Comparison of ENCODE assay signal across 14 cellular contexts in the genomic region with DNA sequence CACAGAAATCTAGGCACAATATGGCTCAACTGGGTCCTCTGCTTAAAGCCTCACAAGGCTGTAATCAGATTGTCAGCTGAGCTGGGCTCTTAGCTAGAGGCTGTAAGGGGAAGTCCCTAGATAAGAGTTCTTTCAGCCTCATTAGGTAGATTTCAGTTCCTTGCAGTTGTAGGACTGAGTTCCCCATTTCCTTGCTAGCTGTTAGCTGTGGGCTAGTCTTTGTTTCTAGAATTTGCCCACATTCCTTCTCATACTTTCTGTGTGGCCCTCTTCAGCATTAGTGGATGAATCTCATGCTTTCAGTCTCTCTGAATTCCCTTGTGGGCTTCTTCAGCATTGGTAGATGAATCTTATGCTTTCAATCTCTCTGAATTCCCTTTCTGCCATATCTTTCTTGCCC.
DNase-seq lines count a peak whose midpoint lies in the region; ATAC-seq, FAIRE-seq and TF ChIP-seq lines count a peak whose summit lies in the region.
"Had no signal": no experiment of that assay in that cellular context is flagged by ENCODE, and none has a peak within 500 bp of the region (broad histone marks: within the 10 kb centered on the region; RNA-seq: fewer than 3 reads in every experiment).

No MANE protein-coding gene starts in this region.

- TF ChIP-seq CTCF in OCI-LY3 (IDR thresholded peaks at IDR 0.05; ENCODE audit: low read depth, low read length), result no peak

- H3K4me3 Mint-ChIP-seq in activated naive CD8-positive, alpha-beta T cell treated with anti-CD3 and anti-CD28 coated beads, Interleukin-2, amount 50 U/mL, for 24 hours, result no peak overlapping the region
- no peak overlapping the region for H3K4me3 Mint-ChIP-seq in activated naive CD4-positive, alpha-beta T cell treated with anti-CD3 and anti-CD28 coated beads, Interleukin-2, amount 10 ng/mL, durations not matched to agents 7 days and 5 days
- H3K4me3 Mint-ChIP-seq: T-helper 1 cell treated with Interleukin-12 subunit alpha and Interleukin-12 subunit beta and Interleukin-4 antibody, amounts not matched to agents 30 μg/mL and 1 μg/mL, for 36 hours had no signal

- H3K27me3 ChIP-seq in OCI-LY3 (ENCODE audit: low read depth, low read length), result no peaks in the 10 kb centered on the region
- H3K27me3 ChIP-seq: BLaER1 treated with 17β-estradiol and CSF1 and Interleukin-3, amounts not matched to agents 10 nM and 100 nM; foreskin keratinocyte had no signal

- H3K9ac ChIP-seq in OCI-LY3 (ENCODE audit: low read length), result no peak overlapping the region
- H3K9ac ChIP-seq: BLaER1 treated with 17β-estradiol and CSF1 and Interleukin-3, amounts not matched to agents 10 nM and 100 nM had no signal

- no peak overlapping the region for H2AFZ ChIP-seq in OCI-LY3 (ENCODE audit: low read depth, low read length)

- peak overlapping the region; percentile 25 for H3K4me2 ChIP-seq in OCI-LY3 (ENCODE audit: low read length)
- H3K4me2 ChIP-seq: BLaER1 treated with 17β-estradiol and CSF1 and Interleukin-3, amounts not matched to agents 10 nM and 100 nM had no signal

- no peaks in the 10 kb centered on the region for H3K27me3 Mint-ChIP-seq in activated naive CD8-positive, alpha-beta T cell treated with anti-CD3 and anti-CD28 coated beads, Interleukin-2, amount 50 U/mL, for 24 hours
- no peaks in the 10 kb centered on the region for H3K27me3 Mint-ChIP-seq in activated naive CD4-positive, alpha-beta T cell treated with anti-CD3 and anti-CD28 coated beads, Interleukin-2, amount 10 ng/mL, durations not matched to agents 7 days and 5 days

- peak; percentile 78 for ATAC-seq in GM18508 (IDR thresholded peaks at IDR 0.05; ENCODE audit: insufficient read depth, unreplicated experiment)
- ATAC-seq in GM21423 (IDR thresholded peaks at IDR 0.05; ENCODE audit: unreplicated experiment), result peak; percentile 93
- peak; percentile 93 for ATAC-seq in HG03066 (IDR thresholded peaks at IDR 0.05; ENCODE audit: low read depth, unreplicated experiment)
- ATAC-seq in activated naive CD8-positive, alpha-beta T cell treated with anti-CD3 and anti-CD28 coated beads, Interleukin-2, amount 50 U/mL, for 24 hours, result no peak
- ATAC-seq: foreskin keratinocyte had no signal

- DNase-seq in activated naive CD8-positive, alpha-beta T cell treated with anti-CD3 and anti-CD28 coated beads, Interleukin-2, amount 50 U/mL, for 24 hours, result no peak
- DNase-seq in H54 (ENCODE audit: insufficient read length, low spot score) (no peak), iPS-NIHi11 (ENCODE audit: low spot score) (no peak)
- DNase-seq in activated naive CD4-positive, alpha-beta T cell treated with anti-CD3 and anti-CD28 coated beads, Interleukin-2, amount 10 ng/mL, durations not matched to agents 7 days and 5 days, result no peak
- DNase-seq: central memory CD4-positive, alpha-beta T cell; foreskin keratinocyte; NCI-H526; retina had no signal

- no peaks in the 10 kb centered on the region for H3K4me1 Mint-ChIP-seq in activated naive CD8-positive, alpha-beta T cell treated with anti-CD3 and anti-CD28 coated beads, Interleukin-2, amount 50 U/mL, for 24 hours
- no peaks in the 10 kb centered on the region for H3K4me1 Mint-ChIP-seq in activated naive CD4-positive, alpha-beta T cell treated with anti-CD3 and anti-CD28 coated beads, Interleukin-2, amount 10 ng/mL, durations not matched to agents 7 days and 5 days

- no peak for FAIRE-seq in H54 (lab: Jason Lieb, UNC)

- H3K9me3 Mint-ChIP-seq in activated naive CD8-positive, alpha-beta T cell treated with anti-CD3 and anti-CD28 coated beads, Interleukin-2, amount 50 U/mL, for 24 hours, result peaks cover 42% of the 10 kb centered on the region
- H3K9me3 Mint-ChIP-seq in activated naive CD4-positive, alpha-beta T cell treated with anti-CD3 and anti-CD28 coated beads, Interleukin-2, amount 10 ng/mL, durations not matched to agents 7 days and 5 days, result peaks cover 16% of the 10 kb centered on the region

- no peak for TF ChIP-seq POLR2A in H54 (IDR thresholded peaks at IDR 0.05; ENCODE audit: low read depth, low read length)

- H3K36me3 Mint-ChIP-seq in activated naive CD8-positive, alpha-beta T cell treated with anti-CD3 and anti-CD28 coated beads, Interleukin-2, amount 50 U/mL, for 24 hours (ENCODE audit: low read depth), result peaks cover 72% of the 10 kb centered on the region
- peaks cover 35% of the 10 kb centered on the region for H3K36me3 Mint-ChIP-seq in activated naive CD4-positive, alpha-beta T cell treated with anti-CD3 and anti-CD28 coated beads, Interleukin-2, amount 10 ng/mL, durations not matched to agents 7 days and 5 days

- no peaks in the 10 kb centered on the region for H4K20me1 ChIP-seq in OCI-LY3 (ENCODE audit: insufficient read depth, low read length)
- H4K20me1 ChIP-seq: BLaER1 treated with 17β-estradiol and CSF1 and Interleukin-3, amounts not matched to agents 10 nM and 100 nM had no signal

- peaks cover 74% of the 10 kb centered on the region for H3K4me1 ChIP-seq in OCI-LY3 (ENCODE audit: low read length)
- H3K4me1 ChIP-seq: BLaER1 treated with 17β-estradiol and CSF1 and Interleukin-3, amounts not matched to agents 10 nM and 100 nM; foreskin keratinocyte had no signal

- H3K27ac ChIP-seq in OCI-LY3 (ENCODE audit: low read length), result peak overlapping the region; percentile 83
- H3K27ac ChIP-seq: BLaER1 treated with 17β-estradiol and CSF1 and Interleukin-3, amounts not matched to agents 10 nM and 100 nM; foreskin keratinocyte had no signal

- CTCF ChIA-PET in activated naive CD4-positive, alpha-beta T cell treated with anti-CD3 and anti-CD28 coated beads, Interleukin-2, amount 10 ng/mL, durations not matched to agents 7 days and 5 days (lab: Charles Lee), result no interaction called here

- no peaks in the 10 kb centered on the region for H3K79me2 ChIP-seq in OCI-LY3 (ENCODE audit: low read length)

- peaks cover 69% of the 10 kb centered on the region for H3K36me3 ChIP-seq in OCI-LY3 (replicated peaks; ENCODE audit: low read depth, low read length)

- peaks cover 38% of the 10 kb centered on the region for H3K9me3 ChIP-seq in OCI-LY3 (ENCODE audit: insufficient read depth, low read length)

- 0 out of 2 replicates have a peak overlapping the region, but pooled peaks have one; percentile 4 for H3K4me3 ChIP-seq in OCI-LY3 (ENCODE audit: low read length)
- H3K4me3 ChIP-seq: BLaER1 treated with 17β-estradiol and CSF1 and Interleukin-3, amounts not matched to agents 10 nM and 100 nM had no signal

- no peak overlapping the region for H3K27ac Mint-ChIP-seq in activated naive CD8-positive, alpha-beta T cell treated with anti-CD3 and anti-CD28 coated beads, Interleukin-2, amount 50 U/mL, for 24 hours
- no peak overlapping the region for H3K27ac Mint-ChIP-seq in activated naive CD4-positive, alpha-beta T cell treated with anti-CD3 and anti-CD28 coated beads, Interleukin-2, amount 10 ng/mL, durations not matched to agents 7 days and 5 days
- H3K27ac Mint-ChIP-seq: T-helper 1 cell treated with Interleukin-12 subunit alpha and Interleukin-12 subunit beta and Interleukin-4 antibody, amounts not matched to agents 30 μg/mL and 1 μg/mL, for 36 hours had no signal
